Comparison of ENCODE assay signal across 18 cellular contexts in genomic region chr2:226611944-226612318, GRCh38.
A peak's percentile ranks its signal among the peaks of the same experiment; 100 is the strongest.
DNase-seq lines count a peak whose midpoint lies in the region; ATAC-seq and TF ChIP-seq lines count a peak whose summit lies in the region.
"Had no signal": no experiment of that assay in that cellular context is flagged by ENCODE, and none has a peak within 500 bp of the region (broad histone marks: within the 10 kb centered on the region; RNA-seq: fewer than 3 reads in every experiment).

No MANE protein-coding gene starts in this region.

- peak; percentile 91 for ATAC-seq in foreskin keratinocyte
- no peak for ATAC-seq in GM18519 (IDR thresholded peaks at IDR 0.05; ENCODE audit: low FRiP score, unreplicated experiment)
- no peak for ATAC-seq in GM21423 (IDR thresholded peaks at IDR 0.05; ENCODE audit: unreplicated experiment)
- ATAC-seq: left lung had no signal

- H3K9ac ChIP-seq in adipocyte (ENCODE audit: low read length), result no peak overlapping the region

- H3K36me3 ChIP-seq in adipocyte (ENCODE audit: control insufficient read depth, insufficient read depth, low read length, severe bottlenecking), result no peaks in the 10 kb centered on the region
- H3K36me3 ChIP-seq: left lung, suprapubic skin had no signal

- no peaks in the 10 kb centered on the region for H3K9me3 ChIP-seq in adipocyte (ENCODE audit: control insufficient read depth, low read length)
- H3K9me3 ChIP-seq: left lung, suprapubic skin had no signal

- no peak for TF ChIP-seq CTCF in foreskin keratinocyte (conservative IDR thresholded peaks at IDR 0.05)

- peak overlapping the region; percentile 31 for H3K27ac ChIP-seq in foreskin keratinocyte
- H3K27ac ChIP-seq: hepatocyte, left lung, suprapubic skin had no signal

- H3K27me3 ChIP-seq in adipocyte (replicated peaks; ENCODE audit: control insufficient read depth, insufficient read depth, low read length) (no peaks in the 10 kb centered on the region), foreskin keratinocyte (no peaks in the 10 kb centered on the region)
- H3K27me3 ChIP-seq: hepatocyte, left lung, suprapubic skin had no signal

- H3K4me3 ChIP-seq in adipocyte (ENCODE audit: low read length), result no peak overlapping the region
- H3K4me3 ChIP-seq: hepatocyte, left lung, suprapubic skin had no signal

- peaks cover 4% of the 10 kb centered on the region for H3K4me1 ChIP-seq in adipocyte (ENCODE audit: control insufficient read depth, insufficient read depth, low read length)
- H3K4me1 ChIP-seq in foreskin keratinocyte, result peaks cover 9% of the 10 kb centered on the region
- H3K4me1 ChIP-seq: left lung had no signal

- peak; percentile 70 for DNase-seq in A172 (ENCODE audit: low spot score)
- DNase-seq in HPDE6-E6E7 (ENCODE audit: extremely low spot score), result peak; percentile 36
- DNase-seq in adipocyte (ENCODE audit: low read depth), result peak; percentile 51
- DNase-seq in foreskin keratinocyte, result peak; percentile 73 to 83
- no peak for DNase-seq in activated naive CD4-positive, alpha-beta T cell treated with anti-CD3 and anti-CD28 coated beads, Interleukin-2, amount 50 U/mL, for 16 hours
- DNase-seq in C1 segment of cervical spinal cord (lab: John Stamatoyannopoulos, UW), result no peak
- DNase-seq: 8988T; activated naive CD8-positive, alpha-beta T cell treated with anti-CD3 and anti-CD28 coated beads, Interleukin-2, amount 10 ng/mL, durations not matched to agents 7 days and 5 days; COR-L47; erythroblast; left lung; NCI-H2107; posterior cingulate gyrus; Right ventricle myocardium superior had no signal

Comparison
In these comparisons a context has a peak if more than half of its experiments do, and no peak if none do; other contexts are left out.
1. DNase-seq: peak in A172 (single experiment), HPDE6-E6E7 (single experiment), adipocyte (single experiment) and foreskin keratinocyte (2 of 2); none in activated naive CD4-positive, alpha-beta T cell treated with anti-CD3 and anti-CD28 coated beads, Interleukin-2, amount 50 U/mL, for 16 hours (single experiment) and C1 segment of cervical spinal cord (0 of 14).